In genomic region chr11:27437824-27438594, GRCh38 we compare ENCODE assay signal across 17 cellular contexts. TPM values are rescaled to one million over a fixed set of nuclear protein-coding genes. Genes with fewer than 3 reads are reported as not detected.
DNase-seq lines count a peak whose midpoint lies in the region; ATAC-seq and TF ChIP-seq lines count a peak whose summit lies in the region.
"Had no signal": no experiment of that assay in that cellular context is flagged by ENCODE, and none has a peak within 500 bp of the region (broad histone marks: within the 10 kb centered on the region; RNA-seq: fewer than 3 reads in every experiment).

No MANE protein-coding gene starts in this region.

- intact Hi-C loops in left ventricle myocardium superior (cut with micrococcal nuclease): no loop called here
- intact Hi-C loops in mucosa of descending colon (cut with DNase I, micrococcal nuclease): no loop called here

- no peak overlapping the region for H3K4me3 ChIP-seq in mucosa of descending colon
- H3K4me3 ChIP-seq: Peyer's patch had no signal

- no peaks in the 10 kb centered on the region for H3K9me3 ChIP-seq in mucosa of descending colon
- H3K9me3 ChIP-seq: Peyer's patch had no signal

- no peaks in the 10 kb centered on the region for H3K36me3 ChIP-seq in mucosa of descending colon (ENCODE audit: low read depth)
- H3K36me3 ChIP-seq: Peyer's patch had no signal

- peaks cover 9% of the 10 kb centered on the region for H3K4me1 ChIP-seq in mucosa of descending colon (ENCODE audit: low read depth)

- peak; percentile 73 for ATAC-seq in left ventricle myocardium superior
- ATAC-seq in mucosa of descending colon: peak; percentile 49
- no peak for ATAC-seq in GM18907 (IDR thresholded peaks at IDR 0.05; ENCODE audit: unreplicated experiment)

- TF ChIP-seq CTCF in mucosa of descending colon (IDR thresholded peaks at IDR 0.05): no peak

- DNase-seq in G401 (ENCODE audit: low spot score) (peak; percentile 40), NCI-H69 (lab: John Stamatoyannopoulos, UW) (peak; percentile 60), left ventricle myocardium superior (no peak), mucosa of descending colon (no peak), GDM1 (lab: John Stamatoyannopoulos, UW) (no peak), islet precursor cell (no peak)
- DNase-seq: DMS 273 treated with DMSO at 0.1 percent for 48 hours, H7, KG1, NCI-H1048, NCI-H1436 treated with DMSO at 0.1 percent for 48 hours, NCI-H2081, NCI-H510A, NCI-H82, SHP77 treated with DMSO at 0.1 percent for 48 hours had no signal

- in situ Hi-C loops in G401 (cut with HindIII; ENCODE audit: low sequenced_read_pairs): no loop called here

RNA-seq across cellular contexts. Expression of gene LGR4, which starts 34.6 kb away (rescaled TPM):
- 2.9 and 9.7 TPM in 2 replicates for total RNA-seq in G401 (2014; rRNA removed; shearing (Covaris generic))
- total RNA-seq in left ventricle myocardium superior: 43.5 TPM
- 100 to 1,000 TPM in 2 of 3 donors, 10 to 100 TPM in 1; 81.9 to 185 (median 104) TPM for total RNA-seq in mucosa of descending colon

Comparison
In these comparisons a context has a peak if more than half of its experiments do, and no peak if none do; other contexts are left out.
1. DNase-seq: peak in G401 (single experiment) and NCI-H69 (single experiment); none in left ventricle myocardium superior (single experiment), mucosa of descending colon (0 of 3), GDM1 (single experiment) and islet precursor cell (single experiment).